ENCODE assay signal across 1 cellular context in genomic region chr11:71245601-71246391, GRCh38.
A peak's percentile ranks its signal among the peaks of the same experiment; 100 is the strongest.
TF ChIP-seq lines count a peak whose summit lies in the region.

No MANE protein-coding gene starts in this region.

TF ChIP-seq in GM23338, 12 proteins besides CTCF, POLR2A, EP300 and RAD21 (continued from another document):
- TF ChIP-seq, protein P1, sequence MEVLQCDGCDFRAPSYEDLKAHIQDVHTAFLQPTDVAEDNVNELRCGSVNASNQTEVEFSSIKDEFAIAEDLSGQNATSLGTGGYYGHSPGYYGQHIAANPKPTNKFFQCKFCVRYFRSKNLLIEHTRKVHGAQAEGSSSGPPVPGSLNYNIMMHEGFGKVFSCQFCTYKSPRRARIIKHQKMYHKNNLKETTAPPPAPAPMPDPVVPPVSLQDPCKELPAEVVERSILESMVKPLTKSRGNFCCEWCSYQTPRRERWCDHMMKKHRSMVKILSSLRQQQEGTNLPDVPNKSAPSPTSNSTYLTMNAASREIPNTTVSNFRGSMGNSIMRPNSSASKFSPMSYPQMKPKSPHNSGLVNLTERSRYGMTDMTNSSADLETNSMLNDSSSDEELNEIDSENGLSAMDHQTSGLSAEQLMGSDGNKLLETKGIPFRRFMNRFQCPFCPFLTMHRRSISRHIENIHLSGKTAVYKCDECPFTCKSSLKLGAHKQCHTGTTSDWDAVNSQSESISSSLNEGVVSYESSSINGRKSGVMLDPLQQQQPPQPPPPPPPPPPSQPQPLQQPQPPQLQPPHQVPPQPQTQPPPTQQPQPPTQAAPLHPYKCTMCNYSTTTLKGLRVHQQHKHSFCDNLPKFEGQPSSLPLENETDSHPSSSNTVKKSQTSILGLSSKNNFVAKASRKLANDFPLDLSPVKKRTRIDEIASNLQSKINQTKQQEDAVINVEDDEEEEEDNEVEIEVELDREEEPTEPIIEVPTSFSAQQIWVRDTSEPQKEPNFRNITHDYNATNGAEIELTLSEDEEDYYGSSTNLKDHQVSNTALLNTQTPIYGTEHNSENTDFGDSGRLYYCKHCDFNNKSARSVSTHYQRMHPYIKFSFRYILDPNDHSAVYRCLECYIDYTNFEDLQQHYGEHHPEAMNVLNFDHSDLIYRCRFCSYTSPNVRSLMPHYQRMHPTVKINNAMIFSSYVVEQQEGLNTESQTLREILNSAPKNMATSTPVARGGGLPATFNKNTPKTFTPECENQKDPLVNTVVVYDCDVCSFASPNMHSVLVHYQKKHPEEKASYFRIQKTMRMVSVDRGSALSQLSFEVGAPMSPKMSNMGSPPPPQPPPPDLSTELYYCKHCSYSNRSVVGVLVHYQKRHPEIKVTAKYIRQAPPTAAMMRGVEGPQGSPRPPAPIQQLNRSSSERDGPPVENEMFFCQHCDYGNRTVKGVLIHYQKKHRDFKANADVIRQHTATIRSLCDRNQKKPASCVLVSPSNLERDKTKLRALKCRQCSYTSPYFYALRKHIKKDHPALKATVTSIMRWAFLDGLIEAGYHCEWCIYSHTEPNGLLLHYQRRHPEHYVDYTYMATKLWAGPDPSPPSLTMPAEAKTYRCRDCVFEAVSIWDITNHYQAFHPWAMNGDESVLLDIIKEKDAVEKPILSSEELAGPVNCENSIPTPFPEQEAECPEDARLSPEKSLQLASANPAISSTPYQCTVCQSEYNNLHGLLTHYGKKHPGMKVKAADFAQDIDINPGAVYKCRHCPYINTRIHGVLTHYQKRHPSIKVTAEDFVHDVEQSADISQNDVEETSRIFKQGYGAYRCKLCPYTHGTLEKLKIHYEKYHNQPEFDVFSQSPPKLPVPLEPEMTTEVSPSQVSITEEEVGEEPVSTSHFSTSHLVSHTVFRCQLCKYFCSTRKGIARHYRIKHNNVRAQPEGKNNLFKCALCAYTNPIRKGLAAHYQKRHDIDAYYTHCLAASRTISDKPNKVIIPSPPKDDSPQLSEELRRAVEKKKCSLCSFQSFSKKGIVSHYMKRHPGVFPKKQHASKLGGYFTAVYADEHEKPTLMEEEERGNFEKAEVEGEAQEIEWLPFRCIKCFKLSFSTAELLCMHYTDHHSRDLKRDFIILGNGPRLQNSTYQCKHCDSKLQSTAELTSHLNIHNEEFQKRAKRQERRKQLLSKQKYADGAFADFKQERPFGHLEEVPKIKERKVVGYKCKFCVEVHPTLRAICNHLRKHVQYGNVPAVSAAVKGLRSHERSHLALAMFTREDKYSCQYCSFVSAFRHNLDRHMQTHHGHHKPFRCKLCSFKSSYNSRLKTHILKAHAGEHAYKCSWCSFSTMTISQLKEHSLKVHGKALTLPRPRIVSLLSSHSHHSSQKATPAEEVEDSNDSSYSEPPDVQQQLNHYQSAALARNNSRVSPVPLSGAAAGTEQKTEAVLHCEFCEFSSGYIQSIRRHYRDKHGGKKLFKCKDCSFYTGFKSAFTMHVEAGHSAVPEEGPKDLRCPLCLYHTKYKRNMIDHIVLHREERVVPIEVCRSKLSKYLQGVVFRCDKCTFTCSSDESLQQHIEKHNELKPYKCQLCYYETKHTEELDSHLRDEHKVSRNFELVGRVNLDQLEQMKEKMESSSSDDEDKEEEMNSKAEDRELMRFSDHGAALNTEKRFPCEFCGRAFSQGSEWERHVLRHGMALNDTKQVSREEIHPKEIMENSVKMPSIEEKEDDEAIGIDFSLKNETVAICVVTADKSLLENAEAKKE (CRISPR knock-in tag; IDR thresholded peaks at IDR 0.05), result no peak
- TF ChIP-seq ETS1 (IDR thresholded peaks at IDR 0.05) (peak; percentile 58; the same call in 1 of the 2 replicates), POLR2AphosphoS5 (IDR thresholded peaks at IDR 0.05; ENCODE audit: low read depth) (0 out of 2 replicates have a peak, but pooled peaks have one; percentile 14), CREB1 (CRISPR knock-in tag; IDR thresholded peaks at IDR 0.05; ENCODE audit: low read depth) (no peak), ZNF114 (CRISPR knock-in tag; IDR thresholded peaks at IDR 0.05) (no peak)
